Comparison of ENCODE assay signal across 1 cellular context in the genomic region with DNA sequence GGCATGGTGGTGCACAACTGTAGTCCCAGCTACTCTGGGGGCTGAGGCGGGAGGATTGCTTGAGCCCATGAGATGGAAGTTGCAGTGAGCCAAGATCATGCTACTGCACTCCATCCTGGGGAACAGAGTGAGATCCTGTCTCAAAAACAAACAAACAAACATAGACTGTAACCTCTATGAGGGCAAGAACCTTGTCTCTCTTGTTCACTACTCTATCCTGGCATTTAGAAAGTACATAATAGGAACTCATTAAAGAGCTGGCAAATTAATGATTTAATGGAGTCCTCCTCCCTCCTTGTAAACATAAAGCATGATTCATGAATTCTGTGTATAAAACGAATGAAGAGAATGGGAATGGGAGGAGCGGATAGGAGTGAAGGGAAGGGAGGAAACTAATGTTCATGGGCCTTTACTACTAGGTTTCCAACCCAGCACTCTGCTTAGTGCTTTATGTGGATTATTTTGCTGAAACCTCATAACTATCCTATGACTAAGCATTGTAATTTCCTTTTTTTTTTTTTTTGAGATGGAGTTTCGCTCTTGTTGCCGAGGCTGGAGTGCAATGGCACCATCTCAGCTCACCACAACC.
TF ChIP-seq lines count a peak whose summit lies in the region.

No MANE protein-coding gene starts in this region.

TF ChIP-seq in HepG2, 621 proteins besides CTCF, POLR2A, EP300 and RAD21:
- TF ChIP-seq ZNF713 (CRISPR knock-in tag; IDR thresholded peaks at IDR 0.05) (no peak), KLF16 (CRISPR knock-in tag; IDR thresholded peaks at IDR 0.05) (no peak), ZNF496 (CRISPR knock-in tag; IDR thresholded peaks at IDR 0.05; ENCODE audit: insufficient replicate concordance) (no peak), CBX1 (IDR thresholded peaks at IDR 0.05; ENCODE audit: low read depth) (no peak), ZNF549 (CRISPR knock-in tag; IDR thresholded peaks at IDR 0.05) (no peak), U2AF1 (optimal IDR thresholded peaks at IDR 0.05; ENCODE audit: low read depth, low read length) (no peak), ZFYVE20 (CRISPR knock-in tag; IDR thresholded peaks at IDR 0.05; ENCODE audit: borderline replicate concordance, low read depth) (no peak), CHCHD3 (CRISPR knock-in tag; IDR thresholded peaks at IDR 0.05) (no peak), JUN (CRISPR knock-in tag; IDR thresholded peaks at IDR 0.05) (no peak), KMT2B (CRISPR knock-in tag; IDR thresholded peaks at IDR 0.05) (no peak), BHLHE40 (IDR thresholded peaks at IDR 0.05; ENCODE audit: low read length) (no peak), ZNF264 (CRISPR knock-in tag; IDR thresholded peaks at IDR 0.05) (no peak)
- TF ChIP-seq, protein P1, sequence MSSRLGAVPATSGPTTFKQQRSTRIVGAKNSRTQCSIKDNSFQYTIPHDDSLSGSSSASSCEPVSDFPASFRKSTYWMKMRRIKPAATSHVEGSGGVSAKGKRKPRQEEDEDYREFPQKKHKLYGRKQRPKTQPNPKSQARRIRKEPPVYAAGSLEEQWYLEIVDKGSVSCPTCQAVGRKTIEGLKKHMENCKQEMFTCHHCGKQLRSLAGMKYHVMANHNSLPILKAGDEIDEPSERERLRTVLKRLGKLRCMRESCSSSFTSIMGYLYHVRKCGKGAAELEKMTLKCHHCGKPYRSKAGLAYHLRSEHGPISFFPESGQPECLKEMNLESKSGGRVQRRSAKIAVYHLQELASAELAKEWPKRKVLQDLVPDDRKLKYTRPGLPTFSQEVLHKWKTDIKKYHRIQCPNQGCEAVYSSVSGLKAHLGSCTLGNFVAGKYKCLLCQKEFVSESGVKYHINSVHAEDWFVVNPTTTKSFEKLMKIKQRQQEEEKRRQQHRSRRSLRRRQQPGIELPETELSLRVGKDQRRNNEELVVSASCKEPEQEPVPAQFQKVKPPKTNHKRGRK (CRISPR knock-in tag; IDR thresholded peaks at IDR 0.05), result no peak
- TF ChIP-seq, protein P2, sequence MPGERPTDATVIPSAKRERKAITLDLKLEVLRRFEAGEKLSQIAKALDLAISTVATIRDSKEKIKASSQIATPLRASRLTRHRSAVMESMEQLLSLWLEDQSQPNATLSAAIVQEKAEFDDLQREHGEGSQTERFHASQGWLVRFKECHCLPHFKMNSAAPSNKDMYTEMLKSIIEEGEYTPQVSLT (CRISPR knock-in tag; IDR thresholded peaks at IDR 0.05; ENCODE audit: borderline replicate concordance, low read depth), result no peak
- TF ChIP-seq, protein P3, sequence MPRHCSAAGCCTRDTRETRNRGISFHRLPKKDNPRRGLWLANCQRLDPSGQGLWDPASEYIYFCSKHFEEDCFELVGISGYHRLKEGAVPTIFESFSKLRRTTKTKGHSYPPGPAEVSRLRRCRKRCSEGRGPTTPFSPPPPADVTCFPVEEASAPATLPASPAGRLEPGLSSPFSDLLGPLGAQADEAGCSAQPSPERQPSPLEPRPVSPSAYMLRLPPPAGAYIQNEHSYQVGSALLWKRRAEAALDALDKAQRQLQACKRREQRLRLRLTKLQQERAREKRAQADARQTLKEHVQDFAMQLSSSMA (CRISPR knock-in tag; IDR thresholded peaks at IDR 0.05), result no peak
- TF ChIP-seq, protein P4, sequence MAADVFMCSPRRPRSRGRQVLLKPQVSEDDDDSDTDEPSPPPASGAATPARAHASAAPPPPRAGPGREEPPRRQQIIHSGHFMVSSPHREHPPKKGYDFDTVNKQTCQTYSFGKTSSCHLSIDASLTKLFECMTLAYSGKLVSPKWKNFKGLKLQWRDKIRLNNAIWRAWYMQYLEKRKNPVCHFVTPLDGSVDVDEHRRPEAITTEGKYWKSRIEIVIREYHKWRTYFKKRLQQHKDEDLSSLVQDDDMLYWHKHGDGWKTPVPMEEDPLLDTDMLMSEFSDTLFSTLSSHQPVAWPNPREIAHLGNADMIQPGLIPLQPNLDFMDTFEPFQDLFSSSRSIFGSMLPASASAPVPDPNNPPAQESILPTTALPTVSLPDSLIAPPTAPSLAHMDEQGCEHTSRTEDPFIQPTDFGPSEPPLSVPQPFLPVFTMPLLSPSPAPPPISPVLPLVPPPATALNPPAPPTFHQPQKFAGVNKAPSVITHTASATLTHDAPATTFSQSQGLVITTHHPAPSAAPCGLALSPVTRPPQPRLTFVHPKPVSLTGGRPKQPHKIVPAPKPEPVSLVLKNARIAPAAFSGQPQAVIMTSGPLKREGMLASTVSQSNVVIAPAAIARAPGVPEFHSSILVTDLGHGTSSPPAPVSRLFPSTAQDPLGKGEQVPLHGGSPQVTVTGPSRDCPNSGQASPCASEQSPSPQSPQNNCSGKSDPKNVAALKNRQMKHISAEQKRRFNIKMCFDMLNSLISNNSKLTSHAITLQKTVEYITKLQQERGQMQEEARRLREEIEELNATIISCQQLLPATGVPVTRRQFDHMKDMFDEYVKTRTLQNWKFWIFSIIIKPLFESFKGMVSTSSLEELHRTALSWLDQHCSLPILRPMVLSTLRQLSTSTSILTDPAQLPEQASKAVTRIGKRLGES (CRISPR knock-in tag; IDR thresholded peaks at IDR 0.05; ENCODE audit: borderline replicate concordance), result no peak
TF ChIP-seq in HepG2: peak in this region for 0.
